ENCODE assay signal across 16 cellular contexts in genomic region chr19:13723206-13723605, GRCh38.
"Had no signal": no experiment of that assay in that cellular context is flagged by ENCODE, and none has a peak within 500 bp of the region (broad histone marks: within the 10 kb centered on the region; RNA-seq: fewer than 3 reads in every experiment).

No MANE protein-coding gene starts in this region.

- DNase-seq: activated CD4-positive, alpha-beta memory T cell treated with anti-CD3 and anti-CD28 coated beads for 36 hours; activated CD4-positive, alpha-beta T cell treated with anti-CD3 and anti-CD28 coated beads for 1 hour; activated gamma-delta T cell; activated naive CD8-positive, alpha-beta T cell treated with anti-CD3 and anti-CD28 coated beads for 36 hours; activated T-cell treated with anti-CD3 and anti-CD28 coated beads, Interleukin-2, amount 50 U/mL, for 4 hours; anterior cingulate cortex; caudate nucleus; cortex of kidney; effector CD8-positive, alpha-beta T cell; islet precursor cell; left lung; mesendoderm; stimulated activated CD4-positive, alpha-beta T cell treated with anti-CD3 and anti-CD28 coated beads, Interleukin-12 subunit alpha, Interleukin-12 subunit beta, amount 100 ng/mL, for 4 hours; stimulated activated naive CD4-positive, alpha-beta T cell; substantia nigra had no signal

- H3K27ac ChIP-seq: left lung had no signal

- H3K4me1 ChIP-seq: left lung had no signal

- H3K4me3 Mint-ChIP-seq: activated CD4-positive, alpha-beta memory T cell treated with anti-CD3 and anti-CD28 coated beads for 36 hours; activated naive CD8-positive, alpha-beta T cell treated with anti-CD3 and anti-CD28 coated beads for 36 hours; activated T-cell treated with anti-CD3 and anti-CD28 coated beads, Interleukin-2, amount 50 U/mL, for 4 hours; type B pancreatic cell had no signal

- H3K9me3 Mint-ChIP-seq: activated CD4-positive, alpha-beta memory T cell treated with anti-CD3 and anti-CD28 coated beads for 36 hours; activated naive CD8-positive, alpha-beta T cell treated with anti-CD3 and anti-CD28 coated beads for 36 hours; activated T-cell treated with anti-CD3 and anti-CD28 coated beads, Interleukin-2, amount 50 U/mL, for 4 hours; type B pancreatic cell had no signal

- H3K9me3 ChIP-seq: left lung had no signal

- H3K36me3 ChIP-seq: left lung had no signal

- H3K36me3 Mint-ChIP-seq: activated CD4-positive, alpha-beta memory T cell treated with anti-CD3 and anti-CD28 coated beads for 36 hours; activated naive CD8-positive, alpha-beta T cell treated with anti-CD3 and anti-CD28 coated beads for 36 hours; type B pancreatic cell had no signal

- H3K4me1 Mint-ChIP-seq: activated naive CD8-positive, alpha-beta T cell treated with anti-CD3 and anti-CD28 coated beads for 36 hours had no signal

- ATAC-seq: activated T-cell treated with anti-CD3 and anti-CD28 coated beads, Interleukin-2, amount 50 U/mL, for 4 hours; left lung had no signal

- H3K27me3 Mint-ChIP-seq: activated CD4-positive, alpha-beta memory T cell treated with anti-CD3 and anti-CD28 coated beads for 36 hours; activated naive CD8-positive, alpha-beta T cell treated with anti-CD3 and anti-CD28 coated beads for 36 hours had no signal

- H3K4me3 ChIP-seq: left lung had no signal

- H3K27ac Mint-ChIP-seq: activated CD4-positive, alpha-beta memory T cell treated with anti-CD3 and anti-CD28 coated beads for 36 hours; activated naive CD8-positive, alpha-beta T cell treated with anti-CD3 and anti-CD28 coated beads for 36 hours; type B pancreatic cell had no signal
